ENCODE assay signal across 9 cellular contexts in genomic region chr17:56908061-56908542, GRCh38. TPM values are rescaled to one million over a fixed set of nuclear protein-coding genes. Genes with fewer than 3 reads are reported as not detected.
A peak's percentile ranks its signal among the peaks of the same experiment; 100 is the strongest.
DNase-seq lines count a peak whose midpoint lies in the region; ATAC-seq and TF ChIP-seq lines count a peak whose summit lies in the region.
"Had no signal": no experiment of that assay in that cellular context is flagged by ENCODE, and none has a peak within 500 bp of the region (broad histone marks: within the 10 kb centered on the region; RNA-seq: fewer than 3 reads in every experiment).

No MANE protein-coding gene starts in this region.

- no peaks in the 10 kb centered on the region for H3K9me3 Mint-ChIP-seq in CD8-positive, alpha-beta T cell
- H3K9me3 Mint-ChIP-seq in GM23338 = no peaks in the 10 kb centered on the region
- H3K9me3 Mint-ChIP-seq: neural crest cell had no signal

- in situ Hi-C loops in G401 (cut with HindIII; ENCODE audit: low sequenced_read_pairs) = no loop called here

- peak overlapping the region; percentile 8 for H3K27ac ChIP-seq in CD8-positive, alpha-beta T cell (ENCODE audit: low read depth, low read length)
- H3K27ac ChIP-seq in lower lobe of right lung = peak overlapping the region; percentile 51
- H3K27ac ChIP-seq in GM23338 (ENCODE audit: low read depth) = no peak overlapping the region

- H3K79me2 ChIP-seq in GM23338 (replicated peaks; ENCODE audit: insufficient read depth) = peaks cover 27% of the 10 kb centered on the region

- H3K4me2 ChIP-seq in GM23338 = no peak overlapping the region

- TF ChIP-seq CTCF in CD8-positive, alpha-beta T cell (IDR thresholded peaks at IDR 0.05) = no peak
- no peak for TF ChIP-seq CTCF in lower lobe of right lung (IDR thresholded peaks at IDR 0.05)
- TF ChIP-seq CTCF in GM23338 (conservative IDR thresholded peaks at IDR 0.05; ENCODE audit: low read depth in 2 of 2) = no peak

- POLR2A ChIA-PET in CD8-positive, alpha-beta T cell (lab: Charles Lee) = no interaction called here

- no peaks in the 10 kb centered on the region for H3F3A ChIP-seq in GM23338 (replicated peaks; ENCODE audit: low read depth)

- peak in 4 of 7 experiments; percentile 16 to 39 (median 28) for DNase-seq in CD8-positive, alpha-beta T cell
- DNase-seq in UCSD-AML1 (lab: John Stamatoyannopoulos, UW; ENCODE audit: unreplicated experiment) (peak; percentile 70), lower lobe of right lung (peak; percentile 90), GM23338 (ENCODE audit: low spot score) (no peak), kidney glomerular epithelial cell (lab: John Stamatoyannopoulos, UW) (no peak), G401 (ENCODE audit: low spot score) (no peak)

- ATAC-seq in CD8-positive, alpha-beta T cell = peak; percentile 75
- ATAC-seq in GM19395 (IDR thresholded peaks at IDR 0.05; ENCODE audit: unreplicated experiment) (peak; percentile 91), HG03354 (IDR thresholded peaks at IDR 0.05; ENCODE audit: poor library complexity, severe bottlenecking, unreplicated experiment) (peak; percentile 93), lower lobe of right lung (peak; percentile 62 to 79), GM23338 (no peak)

- H3K4me1 ChIP-seq in CD8-positive, alpha-beta T cell (ENCODE audit: insufficient read depth, low read length) = peaks cover 33% of the 10 kb centered on the region
- H3K4me1 ChIP-seq in lower lobe of right lung (peaks cover 60% of the 10 kb centered on the region), GM23338 (ENCODE audit: insufficient read depth) (peaks cover 7% of the 10 kb centered on the region)

- H3K9me3 ChIP-seq in CD8-positive, alpha-beta T cell (ENCODE audit: low read length) = no peaks in the 10 kb centered on the region
- no peaks in the 10 kb centered on the region for H3K9me3 ChIP-seq in lower lobe of right lung

- CTCF ChIA-PET in CD8-positive, alpha-beta T cell (lab: Charles Lee) = interaction anchor here (5.2 kb wide), 1 partner anchor 17 kb away, joined by 17 read pairs; no protein-coding TSS in a partner anchor

- H3K27me3 ChIP-seq in CD8-positive, alpha-beta T cell (ENCODE audit: insufficient read depth, low read length) = no peaks in the 10 kb centered on the region
- H3K27me3 ChIP-seq in lower lobe of right lung (ENCODE audit: low read depth) = no peaks in the 10 kb centered on the region
- H3K27me3 ChIP-seq in GM23338 (ENCODE audit: insufficient read depth) = peaks cover 7% of the 10 kb centered on the region

- no peak overlapping the region for H3K4me3 Mint-ChIP-seq in CD8-positive, alpha-beta T cell
- H3K4me3 Mint-ChIP-seq in GM23338 = no peak overlapping the region

- H3K4me3 ChIP-seq in CD8-positive, alpha-beta T cell (ENCODE audit: low read depth, low read length) = no peak overlapping the region
- H3K4me3 ChIP-seq in lower lobe of right lung (no peak overlapping the region), GM23338 (no peak overlapping the region)

- peaks cover 58% of the 10 kb centered on the region for H3K4me1 Mint-ChIP-seq in CD8-positive, alpha-beta T cell (ENCODE audit: low read depth)
- peaks cover 7% of the 10 kb centered on the region; the same call in 2 of the 3 replicates for H3K4me1 Mint-ChIP-seq in GM23338

- intact Hi-C loops in CD8-positive, alpha-beta T cell (cut with DNase I, micrococcal nuclease) = no loop called here
- intact Hi-C loops in lower lobe of right lung (cut with DNase I) = no loop called here

- H4K20me1 ChIP-seq in GM23338 (replicated peaks; ENCODE audit: insufficient read depth) = peaks cover 6% of the 10 kb centered on the region; the same call in 1 of the 2 replicates

- H3K9me2 ChIP-seq in GM23338 (ENCODE audit: insufficient read depth) = no peaks in the 10 kb centered on the region

- H3K36me3 Mint-ChIP-seq in CD8-positive, alpha-beta T cell = peaks cover 58% of the 10 kb centered on the region
- peaks cover 49% of the 10 kb centered on the region for H3K36me3 Mint-ChIP-seq in GM23338 (ENCODE audit: low read depth)

- H3K27me3 Mint-ChIP-seq in CD8-positive, alpha-beta T cell (ENCODE audit: low read depth) = no peaks in the 10 kb centered on the region
- H3K27me3 Mint-ChIP-seq in GM23338 (ENCODE audit: insufficient read depth, low read depth, poor library complexity) = peaks cover 7% of the 10 kb centered on the region

- no peak overlapping the region for H2AFZ ChIP-seq in GM23338

- peaks cover 35% of the 10 kb centered on the region for H3K36me3 ChIP-seq in CD8-positive, alpha-beta T cell (ENCODE audit: insufficient read depth, low read length)
- H3K36me3 ChIP-seq in lower lobe of right lung (peaks cover 55% of the 10 kb centered on the region), GM23338 (ENCODE audit: insufficient read depth) (peaks cover 38% of the 10 kb centered on the region)

- peak overlapping the region; percentile 84 for H3K27ac Mint-ChIP-seq in CD8-positive, alpha-beta T cell
- H3K27ac Mint-ChIP-seq in GM23338 = no peak overlapping the region

TF ChIP-seq in GM23338, 12 proteins besides CTCF, POLR2A, EP300 and RAD21:
- TF ChIP-seq EZH2phosphoT487 (IDR thresholded peaks at IDR 0.05; ENCODE audit: unreplicated experiment) = no peak
- TF ChIP-seq CREB1 (CRISPR knock-in tag; IDR thresholded peaks at IDR 0.05; ENCODE audit: low read depth) = no peak
- no peak for TF ChIP-seq ZNF462 (CRISPR knock-in tag; IDR thresholded peaks at IDR 0.05)
- TF ChIP-seq NANOG (IDR thresholded peaks at IDR 0.05; ENCODE audit: borderline replicate concordance) = no peak
- TF ChIP-seq POLR2AphosphoS5 (IDR thresholded peaks at IDR 0.05; ENCODE audit: low read depth) = no peak
- no peak for TF ChIP-seq EZH2 (IDR thresholded peaks at IDR 0.05; ENCODE audit: low read depth, unreplicated experiment)
- TF ChIP-seq JUNB (IDR thresholded peaks at IDR 0.05; ENCODE audit: unreplicated experiment) = no peak

RNA-seq across cellular contexts. Expression of gene TRIM25, which starts 5.7 kb away (rescaled TPM):
- total RNA-seq in CD8-positive, alpha-beta T cell = 10 to 100 TPM; 28.6 to 30.8 TPM
- 125 TPM for total RNA-seq in lower lobe of right lung
- total RNA-seq in GM23338 (2014; rRNA removed; shearing (Covaris generic)) = 24.7 and 36.2 TPM in 2 replicates
- polyA plus RNA-seq in GM23338 (2016; fragmentation: Nextera tagmentation; extraction: Ambion mirVana) = 19.6 and 20.7 TPM in 2 replicates
- 5.6 and 10.5 TPM in 2 replicates for total RNA-seq in G401 (2014; rRNA removed; shearing (Covaris generic))

RNA-seq across cellular contexts. Expression of gene COIL, which starts 52.7 kb away (rescaled TPM):
- 10 to 100 TPM; 24.1 to 24.3 TPM for total RNA-seq in CD8-positive, alpha-beta T cell
- 12.4 TPM for total RNA-seq in lower lobe of right lung
- total RNA-seq in GM23338 (2014; rRNA removed; shearing (Covaris generic)) = 18.5 and 23.7 TPM in 2 replicates
- polyA plus RNA-seq in GM23338 (2016; fragmentation: Nextera tagmentation; extraction: Ambion mirVana) = 32.0 and 32.2 TPM in 2 replicates
- 14.4 and 25.3 TPM in 2 replicates for total RNA-seq in G401 (2014; rRNA removed; shearing (Covaris generic))

Comparison
In these comparisons a context has a peak if more than half of its experiments do, and no peak if none do; other contexts are left out.
1. DNase-seq: peak in CD8-positive, alpha-beta T cell (4 of 7), UCSD-AML1 (single experiment) and lower lobe of right lung (single experiment); none in GM23338 (single experiment), kidney glomerular epithelial cell (single experiment) and G401 (single experiment).